Comparison of ENCODE assay signal across 12 cellular contexts in genomic region chr12:23221066-23221465, GRCh38.
DNase-seq lines count a peak whose midpoint lies in the region; TF ChIP-seq lines count a peak whose summit lies in the region.
"Had no signal": no experiment of that assay in that cellular context is flagged by ENCODE, and none has a peak within 500 bp of the region (broad histone marks: within the 10 kb centered on the region; RNA-seq: fewer than 3 reads in every experiment).

No MANE protein-coding gene starts in this region.

- no peak overlapping the region for H3K4me3 Mint-ChIP-seq in nephron progenitor cell

- no peaks in the 10 kb centered on the region for H3K36me3 Mint-ChIP-seq in nephron progenitor cell (ENCODE audit: low read depth)

- H3K4me1 Mint-ChIP-seq in nephron progenitor cell = peaks cover 59% of the 10 kb centered on the region

- no peak overlapping the region for H3K4me3 ChIP-seq in cardiac fibroblast (replicated peaks in 1 of 2; ENCODE audit: low read depth in 2 of 2, low read length in 2 of 2)
- H3K4me3 ChIP-seq: psoas muscle, upper lobe of right lung had no signal

- TF ChIP-seq CTCF in GM12873 (IDR thresholded peaks at IDR 0.05; ENCODE audit: insufficient read depth, low read depth, low read length, missing control alignments) = peak; percentile 27
- peak; percentile 31 for TF ChIP-seq CTCF in cardiac fibroblast (IDR thresholded peaks at IDR 0.05; ENCODE audit: low read depth, low read length)
- peak; percentile 23 for TF ChIP-seq CTCF in nephron progenitor cell (IDR thresholded peaks at IDR 0.05)

- H3K9me3 Mint-ChIP-seq in nephron progenitor cell = peaks cover 7% of the 10 kb centered on the region

- H3K27ac Mint-ChIP-seq in nephron progenitor cell = no peak overlapping the region

- no peaks in the 10 kb centered on the region for H3K27me3 Mint-ChIP-seq in nephron progenitor cell (ENCODE audit: low read depth, poor library complexity)

- peak; percentile 13 for DNase-seq in NCI-H1694 treated with DMSO at 0.1 percent for 48 hours (lab: John Stamatoyannopoulos, UW)
- DNase-seq in cardiac fibroblast (ENCODE audit: low read depth in 2 of 2) = peak in 1 of 2 donors; percentile 20
- DNase-seq in nephron progenitor cell = no peak
- DNase-seq in HK-2 (ENCODE audit: unreplicated experiment) = no peak
- no peak for DNase-seq in cerebellum (ENCODE audit: low spot score)
- DNase-seq in NCI-H510A treated with DMSO at 0.1 percent for 48 hours (lab: John Stamatoyannopoulos, UW) = no peak
- DNase-seq: activated CD8-positive, alpha-beta memory T cell treated with anti-CD3 and anti-CD28 coated beads for 24 hours; left ventricle myocardium superior; NCI-H2171 treated with DMSO at 0.1 percent for 48 hours; psoas muscle; upper lobe of right lung had no signal
